1 cellular context compared by ENCODE assay signal in genomic region chr7:107387573-107388219, GRCh38.
TF ChIP-seq lines count a peak whose summit lies in the region.

No MANE protein-coding gene starts in this region.

TF ChIP-seq in K562, 482 proteins besides CTCF, POLR2A, EP300 and RAD21 (continued from another document and continues in another):
- TF ChIP-seq CCNT2 (IDR thresholded peaks at IDR 0.05; ENCODE audit: borderline replicate concordance, extremely low read depth, insufficient read length, low read depth, low read length) (peak; percentile 33), ZNF232 (CRISPR knock-in tag; IDR thresholded peaks at IDR 0.05) (no peak), CBX3 (IDR thresholded peaks at IDR 0.05; ENCODE audit: borderline replicate concordance in 1 of 2, low read length in 2 of 2) (peak in 1 of 2 experiments; percentile 7; a peak in 1 of 3 replicates), RFX5 (IDR thresholded peaks at IDR 0.05; ENCODE audit: low read depth, low read length) (no peak), IFI16 (CRISPR knock-in tag; IDR thresholded peaks at IDR 0.05) (0 out of 2 replicates have a peak, but pooled peaks have one; percentile 11), ZKSCAN8 (CRISPR knock-in tag; IDR thresholded peaks at IDR 0.05) (no peak), TEAD4 (IDR thresholded peaks at IDR 0.05; ENCODE audit: low read length) (peak; percentile 59), TEAD4 (CRISPR knock-in tag; IDR thresholded peaks at IDR 0.05; ENCODE audit: borderline replicate concordance) (no peak), BACH1 (tag; IDR thresholded peaks at IDR 0.05) (peak; percentile 72), HINFP (tag; conservative IDR thresholded peaks at IDR 0.05; ENCODE audit: low read depth) (0 out of 2 replicates have a peak, but pooled peaks have one; percentile 0), ZNF584 (CRISPR knock-in tag; IDR thresholded peaks at IDR 0.05; ENCODE audit: low read depth) (0 out of 2 replicates have a peak, but pooled peaks have one; percentile 61), SP1 (CRISPR knock-in tag; IDR thresholded peaks at IDR 0.05) (no peak), SMARCA4 (IDR thresholded peaks at IDR 0.05) (peak; percentile 86; the same call in 1 of the 2 replicates), KDM1A (IDR thresholded peaks at IDR 0.05) (no peak), TEAD1 (CRISPR knock-in tag; IDR thresholded peaks at IDR 0.05) (peak in 1 of 2 experiments; percentile 51; a peak in 1 of 4 replicates), ZNF24 (IDR thresholded peaks at IDR 0.05) (peak; percentile 9; the same call in 1 of the 2 replicates), KDM4B (IDR thresholded peaks at IDR 0.05; ENCODE audit: borderline replicate concordance in 2 of 2, low read depth in 1 of 2) (no peak), ETS2 (tag; IDR thresholded peaks at IDR 0.05; ENCODE audit: borderline replicate concordance, poor library complexity, severe bottlenecking) (no peak), ZNF316 (IDR thresholded peaks at IDR 0.05) (peak; percentile 63), U2AF1 (optimal IDR thresholded peaks at IDR 0.05; ENCODE audit: low read depth, low read length) (no peak), BRD9 (IDR thresholded peaks at IDR 0.05; ENCODE audit: low read depth, partially characterized antibody) (peak; percentile 22), ERF (CRISPR knock-in tag; IDR thresholded peaks at IDR 0.05) (no peak), ASH1L (IDR thresholded peaks at IDR 0.05; ENCODE audit: borderline replicate concordance, low read depth, partially characterized antibody) (no peak), CREB5 (CRISPR knock-in tag; IDR thresholded peaks at IDR 0.05) (no peak), LEF1 (IDR thresholded peaks at IDR 0.05) (peak; percentile 69; the same call in 1 of the 2 replicates), C11orf30 (IDR thresholded peaks at IDR 0.05; ENCODE audit: low read depth) (peak; percentile 80), ZC3H11A (IDR thresholded peaks at IDR 0.05; ENCODE audit: low read depth, low read length) (no peak), ZHX1 (conservative IDR thresholded peaks at IDR 0.05; ENCODE audit: low read length) (no peak), DIDO1 (tag; IDR thresholded peaks at IDR 0.05; ENCODE audit: low read depth) (no peak), ATF3 (IDR thresholded peaks at IDR 0.05) (peak; percentile 84), ATF3 (CRISPR knock-in tag; conservative IDR thresholded peaks at IDR 0.05) (no peak), TRIM25 (IDR thresholded peaks at IDR 0.05; ENCODE audit: borderline replicate concordance) (no peak), JUND (IDR thresholded peaks at IDR 0.05; ENCODE audit: borderline replicate concordance, low read depth, low read length) (no peak), JUND (tag; IDR thresholded peaks at IDR 0.05; ENCODE audit: borderline replicate concordance, low read depth, low read length) (peak; percentile 69; the same call in 2 of the 3 replicates)
- TF ChIP-seq, protein P1, sequence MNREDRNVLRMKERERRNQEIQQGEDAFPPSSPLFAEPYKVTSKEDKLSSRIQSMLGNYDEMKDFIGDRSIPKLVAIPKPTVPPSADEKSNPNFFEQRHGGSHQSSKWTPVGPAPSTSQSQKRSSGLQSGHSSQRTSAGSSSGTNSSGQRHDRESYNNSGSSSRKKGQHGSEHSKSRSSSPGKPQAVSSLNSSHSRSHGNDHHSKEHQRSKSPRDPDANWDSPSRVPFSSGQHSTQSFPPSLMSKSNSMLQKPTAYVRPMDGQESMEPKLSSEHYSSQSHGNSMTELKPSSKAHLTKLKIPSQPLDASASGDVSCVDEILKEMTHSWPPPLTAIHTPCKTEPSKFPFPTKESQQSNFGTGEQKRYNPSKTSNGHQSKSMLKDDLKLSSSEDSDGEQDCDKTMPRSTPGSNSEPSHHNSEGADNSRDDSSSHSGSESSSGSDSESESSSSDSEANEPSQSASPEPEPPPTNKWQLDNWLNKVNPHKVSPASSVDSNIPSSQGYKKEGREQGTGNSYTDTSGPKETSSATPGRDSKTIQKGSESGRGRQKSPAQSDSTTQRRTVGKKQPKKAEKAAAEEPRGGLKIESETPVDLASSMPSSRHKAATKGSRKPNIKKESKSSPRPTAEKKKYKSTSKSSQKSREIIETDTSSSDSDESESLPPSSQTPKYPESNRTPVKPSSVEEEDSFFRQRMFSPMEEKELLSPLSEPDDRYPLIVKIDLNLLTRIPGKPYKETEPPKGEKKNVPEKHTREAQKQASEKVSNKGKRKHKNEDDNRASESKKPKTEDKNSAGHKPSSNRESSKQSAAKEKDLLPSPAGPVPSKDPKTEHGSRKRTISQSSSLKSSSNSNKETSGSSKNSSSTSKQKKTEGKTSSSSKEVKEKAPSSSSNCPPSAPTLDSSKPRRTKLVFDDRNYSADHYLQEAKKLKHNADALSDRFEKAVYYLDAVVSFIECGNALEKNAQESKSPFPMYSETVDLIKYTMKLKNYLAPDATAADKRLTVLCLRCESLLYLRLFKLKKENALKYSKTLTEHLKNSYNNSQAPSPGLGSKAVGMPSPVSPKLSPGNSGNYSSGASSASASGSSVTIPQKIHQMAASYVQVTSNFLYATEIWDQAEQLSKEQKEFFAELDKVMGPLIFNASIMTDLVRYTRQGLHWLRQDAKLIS (CRISPR knock-in tag; IDR thresholded peaks at IDR 0.05): 0 out of 2 replicates have a peak, but pooled peaks have one; percentile 34
- TF ChIP-seq, protein P2, sequence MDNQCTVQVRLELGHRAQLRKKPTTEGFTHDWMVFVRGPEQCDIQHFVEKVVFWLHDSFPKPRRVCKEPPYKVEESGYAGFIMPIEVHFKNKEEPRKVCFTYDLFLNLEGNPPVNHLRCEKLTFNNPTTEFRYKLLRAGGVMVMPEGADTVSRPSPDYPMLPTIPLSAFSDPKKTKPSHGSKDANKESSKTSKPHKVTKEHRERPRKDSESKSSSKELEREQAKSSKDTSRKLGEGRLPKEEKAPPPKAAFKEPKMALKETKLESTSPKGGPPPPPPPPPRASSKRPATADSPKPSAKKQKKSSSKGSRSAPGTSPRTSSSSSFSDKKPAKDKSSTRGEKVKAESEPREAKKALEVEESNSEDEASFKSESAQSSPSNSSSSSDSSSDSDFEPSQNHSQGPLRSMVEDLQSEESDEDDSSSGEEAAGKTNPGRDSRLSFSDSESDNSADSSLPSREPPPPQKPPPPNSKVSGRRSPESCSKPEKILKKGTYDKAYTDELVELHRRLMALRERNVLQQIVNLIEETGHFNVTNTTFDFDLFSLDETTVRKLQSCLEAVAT (IDR thresholded peaks at IDR 0.05): peak in 1 of 2 experiments; percentile 88; a peak in 2 of 4 replicates
- TF ChIP-seq, protein P3, sequence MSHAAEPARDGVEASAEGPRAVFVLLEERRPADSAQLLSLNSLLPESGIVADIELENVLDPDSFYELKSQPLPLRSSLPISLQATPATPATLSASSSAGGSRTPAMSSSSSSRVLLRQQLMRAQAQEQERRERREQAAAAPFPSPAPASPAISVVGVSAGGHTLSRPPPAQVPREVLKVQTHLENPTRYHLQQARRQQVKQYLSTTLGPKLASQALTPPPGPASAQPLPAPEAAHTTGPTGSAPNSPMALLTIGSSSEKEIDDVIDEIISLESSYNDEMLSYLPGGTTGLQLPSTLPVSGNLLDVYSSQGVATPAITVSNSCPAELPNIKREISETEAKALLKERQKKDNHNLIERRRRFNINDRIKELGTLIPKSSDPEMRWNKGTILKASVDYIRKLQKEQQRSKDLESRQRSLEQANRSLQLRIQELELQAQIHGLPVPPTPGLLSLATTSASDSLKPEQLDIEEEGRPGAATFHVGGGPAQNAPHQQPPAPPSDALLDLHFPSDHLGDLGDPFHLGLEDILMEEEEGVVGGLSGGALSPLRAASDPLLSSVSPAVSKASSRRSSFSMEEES (CRISPR knock-in tag; IDR thresholded peaks at IDR 0.05): no peak
- TF ChIP-seq, protein P4, sequence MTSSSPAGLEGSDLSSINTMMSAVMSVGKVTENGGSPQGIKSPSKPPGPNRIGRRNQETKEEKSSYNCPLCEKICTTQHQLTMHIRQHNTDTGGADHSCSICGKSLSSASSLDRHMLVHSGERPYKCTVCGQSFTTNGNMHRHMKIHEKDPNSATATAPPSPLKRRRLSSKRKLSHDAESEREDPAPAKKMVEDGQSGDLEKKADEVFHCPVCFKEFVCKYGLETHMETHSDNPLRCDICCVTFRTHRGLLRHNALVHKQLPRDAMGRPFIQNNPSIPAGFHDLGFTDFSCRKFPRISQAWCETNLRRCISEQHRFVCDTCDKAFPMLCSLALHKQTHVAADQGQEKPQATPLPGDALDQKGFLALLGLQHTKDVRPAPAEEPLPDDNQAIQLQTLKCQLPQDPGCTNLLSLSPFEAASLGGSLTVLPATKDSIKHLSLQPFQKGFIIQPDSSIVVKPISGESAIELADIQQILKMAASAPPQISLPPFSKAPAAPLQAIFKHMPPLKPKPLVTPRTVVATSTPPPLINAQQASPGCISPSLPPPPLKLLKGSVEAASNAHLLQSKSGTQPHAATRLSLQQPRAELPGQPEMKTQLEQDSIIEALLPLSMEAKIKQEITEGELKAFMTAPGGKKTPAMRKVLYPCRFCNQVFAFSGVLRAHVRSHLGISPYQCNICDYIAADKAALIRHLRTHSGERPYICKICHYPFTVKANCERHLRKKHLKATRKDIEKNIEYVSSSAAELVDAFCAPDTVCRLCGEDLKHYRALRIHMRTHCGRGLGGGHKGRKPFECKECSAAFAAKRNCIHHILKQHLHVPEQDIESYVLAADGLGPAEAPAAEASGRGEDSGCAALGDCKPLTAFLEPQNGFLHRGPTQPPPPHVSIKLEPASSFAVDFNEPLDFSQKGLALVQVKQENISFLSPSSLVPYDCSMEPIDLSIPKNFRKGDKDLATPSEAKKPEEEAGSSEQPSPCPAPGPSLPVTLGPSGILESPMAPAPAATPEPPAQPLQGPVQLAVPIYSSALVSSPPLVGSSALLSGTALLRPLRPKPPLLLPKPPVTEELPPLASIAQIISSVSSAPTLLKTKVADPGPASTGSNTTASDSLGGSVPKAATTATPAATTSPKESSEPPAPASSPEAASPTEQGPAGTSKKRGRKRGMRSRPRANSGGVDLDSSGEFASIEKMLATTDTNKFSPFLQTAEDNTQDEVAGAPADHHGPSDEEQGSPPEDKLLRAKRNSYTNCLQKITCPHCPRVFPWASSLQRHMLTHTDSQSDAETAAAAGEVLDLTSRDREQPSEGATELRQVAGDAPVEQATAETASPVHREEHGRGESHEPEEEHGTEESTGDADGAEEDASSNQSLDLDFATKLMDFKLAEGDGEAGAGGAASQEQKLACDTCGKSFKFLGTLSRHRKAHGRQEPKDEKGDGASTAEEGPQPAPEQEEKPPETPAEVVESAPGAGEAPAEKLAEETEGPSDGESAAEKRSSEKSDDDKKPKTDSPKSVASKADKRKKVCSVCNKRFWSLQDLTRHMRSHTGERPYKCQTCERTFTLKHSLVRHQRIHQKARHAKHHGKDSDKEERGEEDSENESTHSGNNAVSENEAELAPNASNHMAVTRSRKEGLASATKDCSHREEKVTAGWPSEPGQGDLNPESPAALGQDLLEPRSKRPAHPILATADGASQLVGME (CRISPR knock-in tag; IDR thresholded peaks at IDR 0.05): no peak
